In genomic region chr20:45416917-45417316, GRCh38 we compare ENCODE assay signal across 9 cellular contexts. TPM values are rescaled to one million over a fixed set of nuclear protein-coding genes. Genes with fewer than 3 reads are reported as not detected.
DNase-seq lines count a peak whose midpoint lies in the region; ATAC-seq and TF ChIP-seq lines count a peak whose summit lies in the region.
"Had no signal": no experiment of that assay in that cellular context is flagged by ENCODE, and none has a peak within 500 bp of the region (broad histone marks: within the 10 kb centered on the region; RNA-seq: fewer than 3 reads in every experiment).

No MANE protein-coding gene starts in this region.

- CTCF ChIA-PET in activated CD8-positive, alpha-beta memory T cell treated with anti-CD3 and anti-CD28 coated beads, Interleukin-2, amount 10 ng/mL, durations not matched to agents 7 days and 5 days (lab: Charles Lee): interaction anchor here (1.0 to 4.0 kb wide), 5 partner anchors 14 to 98 kb away, joined by 3 to 50 read pairs (median 14); partner anchors contain the start of gene SYS1
- CTCF ChIA-PET in activated CD8-positive, alpha-beta T cell treated with anti-CD3 and anti-CD28 coated beads, Interleukin-2, amount 10 ng/mL, durations not matched to agents 7 days and 5 days (lab: Charles Lee): interaction anchor here (1.6 to 5.5 kb wide), 5 partner anchors 20 to 56 kb away, joined by 5 to 33 read pairs (median 23); partner anchors contain the start of gene SYS1
- CTCF ChIA-PET in GM10248 (lab: Yijun Ruan, JAX): interaction anchor here (1.0 to 7.2 kb wide), 5 partner anchors 13 to 56 kb away, joined by 4 to 69 read pairs (median 8); no protein-coding TSS in a partner anchor

- H3K9me3 Mint-ChIP-seq in activated CD8-positive, alpha-beta memory T cell treated with anti-CD3 and anti-CD28 coated beads, Interleukin-2, amount 10 ng/mL, durations not matched to agents 7 days and 5 days (ENCODE audit: low read depth): no peaks in the 10 kb centered on the region
- no peaks in the 10 kb centered on the region for H3K9me3 Mint-ChIP-seq in activated CD8-positive, alpha-beta T cell treated with anti-CD3 and anti-CD28 coated beads, Interleukin-2, amount 10 ng/mL, durations not matched to agents 7 days and 5 days (ENCODE audit: insufficient read depth)

- ATAC-seq in activated CD8-positive, alpha-beta memory T cell treated with anti-CD3 and anti-CD28 coated beads, Interleukin-2, amount 10 ng/mL, durations not matched to agents 7 days and 5 days: no peak
- no peak for ATAC-seq in activated CD8-positive, alpha-beta T cell treated with anti-CD3 and anti-CD28 coated beads, Interleukin-2, amount 10 ng/mL, durations not matched to agents 7 days and 5 days

- no peaks in the 10 kb centered on the region for H3K9me3 ChIP-seq in iPS-20b (ENCODE audit: insufficient read depth, low read depth, low read length)
- no peaks in the 10 kb centered on the region for H3K9me3 ChIP-seq in subcutaneous abdominal adipose tissue (ENCODE audit: control insufficient read depth in 5 of 5, low read length in 5 of 5)

- H3K9ac ChIP-seq in iPS-20b (ENCODE audit: low read depth, low read length) (no peak overlapping the region), subcutaneous abdominal adipose tissue (ENCODE audit: low read length in 5 of 5) (peak overlapping the region in 4 of 5 donors; percentile 77 to 96 (median 91))

- no peak overlapping the region for H3K27ac ChIP-seq in iPS-20b (ENCODE audit: low read length)
- no peak overlapping the region for H3K27ac ChIP-seq in subcutaneous abdominal adipose tissue (ENCODE audit: low read depth, low read length)

- H3K36me3 ChIP-seq in iPS-20b (ENCODE audit: insufficient read depth, low read depth, low read length): peaks cover 37% of the 10 kb centered on the region
- H3K36me3 ChIP-seq in subcutaneous abdominal adipose tissue (ENCODE audit: control insufficient read depth in 5 of 5, insufficient read depth in 5 of 5, low read length in 5 of 5): peaks cover 8 to 38% (median 35%) of the 10 kb centered on the region in 5 donors

- H3K4me1 ChIP-seq in iPS-20b (ENCODE audit: insufficient read depth, low read length) (0 out of 2 replicates have a peak, but pooled peaks cover 3% of the 10 kb centered on the region), subcutaneous abdominal adipose tissue (ENCODE audit: control insufficient read depth in 5 of 5, insufficient read depth in 5 of 5, low read length in 5 of 5) (peaks cover 4 to 34% (median 25%) of the 10 kb centered on the region in 5 donors)

- H3K4me3 ChIP-seq in iPS-20b (ENCODE audit: low read length) (peak overlapping the region; percentile 96), subcutaneous abdominal adipose tissue (ENCODE audit: low read depth in 1 of 5, low read length in 5 of 5) (peak overlapping the region; percentile 91 to 97 (median 91))

- H3K36me3 Mint-ChIP-seq in activated CD8-positive, alpha-beta memory T cell treated with anti-CD3 and anti-CD28 coated beads, Interleukin-2, amount 10 ng/mL, durations not matched to agents 7 days and 5 days: peaks cover 15% of the 10 kb centered on the region
- peaks cover 32% of the 10 kb centered on the region for H3K36me3 Mint-ChIP-seq in activated CD8-positive, alpha-beta T cell treated with anti-CD3 and anti-CD28 coated beads, Interleukin-2, amount 10 ng/mL, durations not matched to agents 7 days and 5 days (ENCODE audit: low read depth)

- H3K27ac Mint-ChIP-seq in activated CD8-positive, alpha-beta memory T cell treated with anti-CD3 and anti-CD28 coated beads, Interleukin-2, amount 10 ng/mL, durations not matched to agents 7 days and 5 days: peak overlapping the region; percentile 92
- H3K27ac Mint-ChIP-seq in activated CD8-positive, alpha-beta T cell treated with anti-CD3 and anti-CD28 coated beads, Interleukin-2, amount 10 ng/mL, durations not matched to agents 7 days and 5 days: peak overlapping the region; percentile 90

- POLR2A ChIA-PET in activated CD8-positive, alpha-beta T cell treated with anti-CD3 and anti-CD28 coated beads, Interleukin-2, amount 10 ng/mL, durations not matched to agents 7 days and 5 days (lab: Charles Lee): interaction anchor here (0.6 to 2.2 kb wide), 7 partner anchors 9 to 90 kb away, joined by 3 to 19 read pairs (median 8); partner anchors contain the start of genes DBNDD2, SDC4 and SYS1
- POLR2A ChIA-PET in GM10248 (lab: Yijun Ruan, JAX): no interaction called here

- DNase-seq in activated CD8-positive, alpha-beta memory T cell treated with anti-CD3 and anti-CD28 coated beads, Interleukin-2, amount 10 ng/mL, durations not matched to agents 7 days and 5 days: peak; percentile 56
- no peak for DNase-seq in activated CD8-positive, alpha-beta memory T cell treated with anti-CD3 and anti-CD28 coated beads, Interleukin-2, amount 50 U/mL, for 48 hours
- DNase-seq in activated CD8-positive, alpha-beta T cell treated with anti-CD3 and anti-CD28 coated beads, Interleukin-2, amount 10 ng/mL, durations not matched to agents 7 days and 5 days: peak; percentile 44
- DNase-seq in cerebellum (ENCODE audit: low spot score) (no peak), Ammon's horn (ENCODE audit: low spot score) (no peak), GM10248 (ENCODE audit: extremely low spot score) (no peak)

- no peaks in the 10 kb centered on the region for H3K27me3 Mint-ChIP-seq in activated CD8-positive, alpha-beta memory T cell treated with anti-CD3 and anti-CD28 coated beads, Interleukin-2, amount 10 ng/mL, durations not matched to agents 7 days and 5 days
- H3K27me3 Mint-ChIP-seq in activated CD8-positive, alpha-beta T cell treated with anti-CD3 and anti-CD28 coated beads, Interleukin-2, amount 10 ng/mL, durations not matched to agents 7 days and 5 days (ENCODE audit: low read depth): peaks cover 2% of the 10 kb centered on the region

- no peak for TF ChIP-seq CTCF in GM10248 (IDR thresholded peaks at IDR 0.05; ENCODE audit: control extremely low read depth, extremely low read depth, low read depth, missing control alignments)

- H3K27me3 ChIP-seq in iPS-20b (ENCODE audit: insufficient read depth, low read length) (no peaks in the 10 kb centered on the region), subcutaneous abdominal adipose tissue (ENCODE audit: control insufficient read depth in 5 of 5, insufficient read depth in 4 of 5, low read length in 5 of 5) (no peaks in the 10 kb centered on the region)

- peaks cover 49% of the 10 kb centered on the region for H3K4me1 Mint-ChIP-seq in activated CD8-positive, alpha-beta memory T cell treated with anti-CD3 and anti-CD28 coated beads, Interleukin-2, amount 10 ng/mL, durations not matched to agents 7 days and 5 days
- peaks cover 42% of the 10 kb centered on the region for H3K4me1 Mint-ChIP-seq in activated CD8-positive, alpha-beta T cell treated with anti-CD3 and anti-CD28 coated beads, Interleukin-2, amount 10 ng/mL, durations not matched to agents 7 days and 5 days (ENCODE audit: low read depth)

- peak overlapping the region; percentile 91 for H3K4me3 Mint-ChIP-seq in activated CD8-positive, alpha-beta memory T cell treated with anti-CD3 and anti-CD28 coated beads, Interleukin-2, amount 10 ng/mL, durations not matched to agents 7 days and 5 days
- H3K4me3 Mint-ChIP-seq in activated CD8-positive, alpha-beta T cell treated with anti-CD3 and anti-CD28 coated beads, Interleukin-2, amount 10 ng/mL, durations not matched to agents 7 days and 5 days: peak overlapping the region; percentile 93

RNA-seq across cellular contexts. Expression of gene PIGT, which starts 1.0 kb away (rescaled TPM):
- total RNA-seq in activated CD8-positive, alpha-beta memory T cell treated with anti-CD3 and anti-CD28 coated beads, Interleukin-2, amount 10 ng/mL, durations not matched to agents 7 days and 5 days: 10 to 100 TPM; 68.0 to 79.2 TPM
- 10 to 100 TPM; 59.6 to 62.4 TPM for total RNA-seq in activated CD8-positive, alpha-beta T cell treated with anti-CD3 and anti-CD28 coated beads, Interleukin-2, amount 10 ng/mL, durations not matched to agents 7 days and 5 days
- total RNA-seq in cerebellum: 24.0 TPM

RNA-seq across cellular contexts. Expression of gene DBNDD2, which starts 8.8 kb away (rescaled TPM):
- 1 to 10 TPM; 6.6 to 9.7 TPM for total RNA-seq in activated CD8-positive, alpha-beta memory T cell treated with anti-CD3 and anti-CD28 coated beads, Interleukin-2, amount 10 ng/mL, durations not matched to agents 7 days and 5 days
- total RNA-seq in activated CD8-positive, alpha-beta T cell treated with anti-CD3 and anti-CD28 coated beads, Interleukin-2, amount 10 ng/mL, durations not matched to agents 7 days and 5 days: 1 to 10 TPM; 8.1 to 10.0 TPM
- total RNA-seq in cerebellum: 11.4 TPM

RNA-seq across cellular contexts. Expression of gene TP53TG5, which starts 38.8 kb away (rescaled TPM):
- under 1 TPM in 1 of 2 experiments, not detected in 1; 0.15 TPM for total RNA-seq in activated CD8-positive, alpha-beta memory T cell treated with anti-CD3 and anti-CD28 coated beads, Interleukin-2, amount 10 ng/mL, durations not matched to agents 7 days and 5 days
- under 1 TPM in 1 of 2 experiments, not detected in 1; 0.16 TPM for total RNA-seq in activated CD8-positive, alpha-beta T cell treated with anti-CD3 and anti-CD28 coated beads, Interleukin-2, amount 10 ng/mL, durations not matched to agents 7 days and 5 days
- total RNA-seq in cerebellum: not detected
- total RNA-seq: lower leg skin had no signal

RNA-seq across cellular contexts. Expression of gene WFDC2, which starts 52.6 kb away (rescaled TPM):
- total RNA-seq in activated CD8-positive, alpha-beta memory T cell treated with anti-CD3 and anti-CD28 coated beads, Interleukin-2, amount 10 ng/mL, durations not matched to agents 7 days and 5 days: not detected
- total RNA-seq in activated CD8-positive, alpha-beta T cell treated with anti-CD3 and anti-CD28 coated beads, Interleukin-2, amount 10 ng/mL, durations not matched to agents 7 days and 5 days: not detected
- total RNA-seq in cerebellum: 4.8 TPM

RNA-seq across cellular contexts. Expression of gene SYS1, which starts 54.0 kb away (rescaled TPM):
- 10 to 100 TPM; 19.6 to 24.9 TPM for total RNA-seq in activated CD8-positive, alpha-beta memory T cell treated with anti-CD3 and anti-CD28 coated beads, Interleukin-2, amount 10 ng/mL, durations not matched to agents 7 days and 5 days
- 10 to 100 TPM; 28.0 to 30.8 TPM for total RNA-seq in activated CD8-positive, alpha-beta T cell treated with anti-CD3 and anti-CD28 coated beads, Interleukin-2, amount 10 ng/mL, durations not matched to agents 7 days and 5 days
- total RNA-seq in cerebellum: 26.8 TPM

Comparison
In these comparisons a context has a peak if more than half of its experiments do, and no peak if none do; other contexts are left out.
1. DNase-seq: peak in activated CD8-positive, alpha-beta memory T cell treated with anti-CD3 and anti-CD28 coated beads, Interleukin-2, amount 10 ng/mL, durations not matched to agents 7 days and 5 days (single experiment) and activated CD8-positive, alpha-beta T cell treated with anti-CD3 and anti-CD28 coated beads, Interleukin-2, amount 10 ng/mL, durations not matched to agents 7 days and 5 days (single experiment); none in activated CD8-positive, alpha-beta memory T cell treated with anti-CD3 and anti-CD28 coated beads, Interleukin-2, amount 50 U/mL, for 48 hours (single experiment), cerebellum (single experiment), Ammon's horn (single experiment) and GM10248 (single experiment).